ENCODE assay signal across 9 cellular contexts in the genomic region with DNA sequence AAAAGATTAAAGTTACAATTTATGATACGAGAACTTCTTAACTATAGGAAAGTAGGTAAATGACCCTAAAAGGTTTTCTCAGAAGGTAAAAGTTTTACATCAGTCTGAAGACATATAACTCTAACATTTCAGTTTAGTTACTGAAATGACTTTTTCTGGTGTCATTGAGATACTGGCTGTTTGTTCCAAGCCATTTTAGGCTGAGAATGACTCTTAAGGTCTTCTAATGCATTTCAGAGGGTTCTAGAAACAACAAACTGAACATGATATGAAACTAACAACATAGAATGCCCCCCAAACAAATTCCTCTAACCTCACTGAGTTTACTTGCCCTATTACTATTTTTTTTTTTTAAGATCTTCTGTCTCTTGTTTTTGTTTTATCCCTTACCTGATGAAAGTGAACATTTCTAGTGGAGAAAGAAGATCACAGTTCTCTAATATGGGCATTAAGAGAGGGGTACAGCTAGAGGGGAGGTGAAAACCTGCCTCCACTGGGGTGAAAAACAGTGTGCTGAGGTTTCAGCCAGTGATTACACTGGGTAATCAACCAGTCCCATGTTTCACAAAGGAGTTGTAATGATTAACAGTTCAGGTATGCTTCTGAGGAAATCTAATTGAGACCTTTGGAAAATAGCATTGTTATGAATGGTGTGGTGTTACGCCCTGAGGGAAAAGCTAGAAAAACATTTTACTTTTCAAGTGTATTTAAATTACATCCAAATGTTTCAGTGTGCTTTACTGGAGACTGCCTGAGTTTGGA. TPM values are rescaled to one million over a fixed set of nuclear protein-coding genes. Genes with fewer than 3 reads are reported as not detected.
DNase-seq lines count a peak whose midpoint lies in the region; ATAC-seq and TF ChIP-seq lines count a peak whose summit lies in the region.
"Had no signal": no experiment of that assay in that cellular context is flagged by ENCODE, and none has a peak within 500 bp of the region (broad histone marks: within the 10 kb centered on the region; RNA-seq: fewer than 3 reads in every experiment).

No MANE protein-coding gene starts in this region.

- H3K9me3 ChIP-seq in Panc1 (ENCODE audit: control insufficient read depth, insufficient read depth, low read depth, low read length) (no peaks in the 10 kb centered on the region), trophoblast cell (ENCODE audit: insufficient read depth, low read depth, low read length) (no peaks in the 10 kb centered on the region)

- no peak overlapping the region for H3K4ac ChIP-seq in trophoblast cell (ENCODE audit: low read depth, low read length)

- H3K36me3 ChIP-seq in Panc1 (ENCODE audit: control insufficient read depth, insufficient read depth, low read length) (peaks cover 28% of the 10 kb centered on the region), trophoblast cell (ENCODE audit: control insufficient read depth in 1 of 2, insufficient read depth in 2 of 2, low read length in 2 of 2) (peaks cover 7 to 12% of the 10 kb centered on the region in 2 experiments)

- H2BK5ac ChIP-seq in trophoblast cell (ENCODE audit: low read depth, low read length, poor library complexity), result no peak overlapping the region

- no peak overlapping the region for H2BK12ac ChIP-seq in trophoblast cell (ENCODE audit: low read length)

- in situ Hi-C loops in Panc1 (cut with HindIII; ENCODE audit: low pct_unique_long_range_greater_than_20kb, low sequenced_read_pairs), result loop anchor here (25.0 kb wide), 1 partner anchor 127 kb away; no protein-coding TSS in a partner anchor

- H3K27ac ChIP-seq in Panc1 (ENCODE audit: low read length) (peak overlapping the region; percentile 30; the same call in 1 of the 2 replicates), trophoblast cell (ENCODE audit: low read depth, low read length) (peak overlapping the region; percentile 14)

- no peak overlapping the region for H2BK120ac ChIP-seq in trophoblast cell (ENCODE audit: insufficient read depth, low read length, poor library complexity)

- H3K4me1 ChIP-seq in Panc1 (ENCODE audit: control insufficient read depth, insufficient read depth, low read length), result peaks cover 23% of the 10 kb centered on the region; the same call in 1 of the 2 replicates
- peaks cover 0 to 2% of the 10 kb centered on the region in 2 experiments for H3K4me1 ChIP-seq in trophoblast cell (ENCODE audit: control insufficient read depth in 1 of 2, insufficient read depth in 2 of 2, low read length in 2 of 2)

- CTCF ChIA-PET in Panc1 (lab: Charles Lee), result interaction anchor here (0.6 kb wide), 1 partner anchor 8 kb away, joined by 4 read pairs; no protein-coding TSS in a partner anchor

- H3K18ac ChIP-seq in trophoblast cell (ENCODE audit: low read length), result no peak overlapping the region

- no peak overlapping the region for H4K91ac ChIP-seq in trophoblast cell (ENCODE audit: low read depth, low read length)

- DNase-seq in Panc1 (ENCODE audit: low read depth, low spot score) (no peak), erythroblast (lab: John Stamatoyannopoulos, UW) (no peak), trophoblast cell (peak; percentile 56 to 96), NCI-H345 (lab: John Stamatoyannopoulos, UW) (no peak), GM19240 (ENCODE audit: insufficient read length, low spot score) (no peak), nucleus accumbens (lab: John Stamatoyannopoulos, UW) (no peak)
- DNase-seq: activated CD4-positive, alpha-beta T cell treated with anti-CD3 and anti-CD28 coated beads, Interleukin-2, amount 50 U/mL, for 4 hours had no signal

- no peak overlapping the region for H4K12ac ChIP-seq in trophoblast cell (ENCODE audit: low read depth, low read length)

- TF ChIP-seq CTCF in Panc1 (IDR thresholded peaks at IDR 0.05), result no peak

- POLR2A ChIA-PET in Panc1 (lab: Charles Lee), result interaction anchor here (0.6 kb wide), 1 partner anchor 39 kb away, joined by 3 read pairs; no protein-coding TSS in a partner anchor

- H3K4me3 ChIP-seq in Panc1 (ENCODE audit: low read depth in 2 of 2, low read length in 2 of 2) (no peak overlapping the region), trophoblast cell (ENCODE audit: low read depth, low read length) (no peak overlapping the region)

- BruUV-seq in Panc1 (replicated peaks; lab: Mats Ljungman, UMichigan), result no TSS peak

- no CpG with 5 or more reads among the region's 2 CpGs for WGBS in trophoblast cell (ENCODE audit: extremely low coverage, insufficient coverage, insufficient read length)

- peaks cover 2% of the 10 kb centered on the region for H3K79me2 ChIP-seq in trophoblast cell (ENCODE audit: control insufficient read depth, insufficient read depth, low read length, poor library complexity)

- no peak overlapping the region for H3K14ac ChIP-seq in trophoblast cell (ENCODE audit: low read length)

- TF ChIP-seq POLR2A in GM19099 (IDR thresholded peaks at IDR 0.05; ENCODE audit: extremely low read depth, insufficient read length, low read depth), result peak; percentile 14
- TF ChIP-seq POLR2A in erythroblast (IDR thresholded peaks at IDR 0.05; ENCODE audit: low read length), result peak; percentile 17

- H2AK5ac ChIP-seq in trophoblast cell (ENCODE audit: low read length), result no peak overlapping the region

- H2AFZ ChIP-seq in trophoblast cell (ENCODE audit: insufficient read depth, low read length, poor library complexity), result no peak overlapping the region

- no peaks in the 10 kb centered on the region for H3K27me3 ChIP-seq in Panc1 (ENCODE audit: control insufficient read depth, insufficient read depth, low read length)
- no peaks in the 10 kb centered on the region for H3K27me3 ChIP-seq in trophoblast cell (ENCODE audit: insufficient read depth, low read length)

- no peak overlapping the region for H3K23ac ChIP-seq in trophoblast cell (ENCODE audit: low read length)

- intact Hi-C loops in Panc1 (cut with micrococcal nuclease; ENCODE audit: unreplicated experiment), result no loop called here

- H3K79me1 ChIP-seq in trophoblast cell (ENCODE audit: low read length), result no peaks in the 10 kb centered on the region

- ATAC-seq in Panc1, result peak; percentile 65
- no peak for ATAC-seq in GM21381 (IDR thresholded peaks at IDR 0.05; ENCODE audit: unreplicated experiment)

- no peak overlapping the region for H3K9ac ChIP-seq in trophoblast cell (ENCODE audit: low read length)

- no peak overlapping the region for H3K4me2 ChIP-seq in trophoblast cell (ENCODE audit: low read length)

- no peak overlapping the region for H4K8ac ChIP-seq in trophoblast cell (ENCODE audit: low read depth, low read length)

RNA-seq across cellular contexts. Expression of gene NABP1, which starts 11.2 kb away (rescaled TPM):
- 38.7 TPM for total RNA-seq in Panc1 (2021; ENCODE audit: unreplicated experiment)
- 10.0 TPM for polyA plus RNA-seq in Panc1 (2012; ENCODE audit: insufficient read length)
- 101 and 113 TPM in 2 replicates for polyA plus RNA-seq in trophoblast cell (2013)

Comparison
In these comparisons a context has a peak if more than half of its experiments do, and no peak if none do; other contexts are left out.
1. DNase-seq: peak in trophoblast cell (2 of 2); none in Panc1 (single experiment), erythroblast (0 of 2), NCI-H345 (single experiment), GM19240 (single experiment) and nucleus accumbens (0 of 56).